24 cellular contexts compared by ENCODE assay signal in genomic region chr12:63029676-63030075, GRCh38.
"Had no signal": no experiment of that assay in that cellular context is flagged by ENCODE, and none has a peak within 500 bp of the region (broad histone marks: within the 10 kb centered on the region; RNA-seq: fewer than 3 reads in every experiment).

No MANE protein-coding gene starts in this region.

- H3K4me1 ChIP-seq: stomach, suprapubic skin, testis, thyroid gland, tibial artery, tibial nerve, transverse colon, upper lobe of left lung, upper lobe of right lung, uterus, vagina had no signal

- H3K4me3 ChIP-seq: stomach, suprapubic skin, testis, thoracic aorta, thyroid gland, tibial artery, tibial nerve, transverse colon, upper lobe of left lung, upper lobe of right lung, uterus, vagina had no signal

- H3K27ac ChIP-seq: stomach, suprapubic skin, testis, thoracic aorta, thyroid gland, tibial artery, tibial nerve, transverse colon, upper lobe of left lung, upper lobe of right lung, uterus, vagina had no signal

- H3K9me3 ChIP-seq: stomach, suprapubic skin, testis, thoracic aorta, thyroid gland, tibial artery, tibial nerve, transverse colon, upper lobe of left lung, upper lobe of right lung, uterus, vagina had no signal

- H3K36me3 ChIP-seq: stomach, suprapubic skin, thoracic aorta, thyroid gland, tibial artery, tibial nerve, transverse colon, upper lobe of left lung, upper lobe of right lung, uterus, vagina had no signal

- H3K27me3 ChIP-seq: stomach, suprapubic skin, testis, thyroid gland, tibial artery, tibial nerve, transverse colon, upper lobe of left lung, upper lobe of right lung, uterus, vagina had no signal

- DNase-seq: stimulated activated CD4-positive, alpha-beta T cell treated with anti-CD3 and anti-CD28 coated beads, Interleukin-2, amount 100 ng/mL, for 48 hours; stimulated activated CD4-positive, alpha-beta T cell treated with anti-CD3 and anti-CD28 coated beads, Interleukin-4, amount 100 ng/mL, for 1 hour; stimulated activated CD4-positive, alpha-beta T cell treated with anti-CD3 and anti-CD28 coated beads, Interleukin-4, amount 100 ng/mL, for 24 hours; stimulated activated CD4-positive, alpha-beta T cell treated with anti-CD3 and anti-CD28 coated beads, Interleukin-4, amount 100 ng/mL, for 4 hours; stimulated activated CD8-positive, alpha-beta memory T cell treated with anti-CD3 and anti-CD28 coated beads, Interleukin-4, amount 100 ng/mL, for 48 hours; stimulated activated naive B cell treated with anti-CD40 and anti-IgM and Interleukin-4, amounts not matched to agents 10 μg/mL and 1 μg/mL and 100 μg/mL, for 72 hours; stimulated activated naive CD4-positive, alpha-beta T cell; stimulated activated naive CD4-positive, alpha-beta T cell treated with Interleukin-2 at 50 U/mL for 16 hours; stimulated activated naive CD8-positive, alpha-beta T cell treated with anti-CD3 and anti-CD28 coated beads, Interleukin-15, amount 100 ng/mL, for 72 hours; stimulated activated naive CD8-positive, alpha-beta T cell treated with anti-CD3 and anti-CD28 coated beads, Interleukin-15, Interleukin-2, amounts not matched to agents 100 U/mL and 50 U/mL, for 24 hours; stomach; substantia nigra; testis; thyroid gland; tibial artery; transverse colon; trophoblast cell; upper lobe of left lung; upper lobe of right lung; uterus had no signal
